In genomic region chr14:24019944-24020343, GRCh38 we compare ENCODE assay signal across 13 cellular contexts. TPM values are rescaled to one million over a fixed set of nuclear protein-coding genes. Genes with fewer than 3 reads are reported as not detected.
DNase-seq lines count a peak whose midpoint lies in the region; ATAC-seq, FAIRE-seq and TF ChIP-seq lines count a peak whose summit lies in the region.
"Not testable (repeated sequence)": the region's sequence is repeated elsewhere in the genome, so short reads cannot be mapped to it uniquely, and the experiment has no call there.
"Had no signal": no experiment of that assay in that cellular context is flagged by ENCODE, and none has a peak within 500 bp of the region (broad histone marks: within the 10 kb centered on the region; RNA-seq: fewer than 3 reads in every experiment).

No MANE protein-coding gene starts in this region.

- H3K9me3 Mint-ChIP-seq in effector memory CD8-positive, alpha-beta T cell; naive thymus-derived CD8-positive, alpha-beta T cell; type B pancreatic cell: not testable (repeated sequence)

- not testable (repeated sequence) for H3K4me3 Mint-ChIP-seq in T-helper 17 cell; effector memory CD8-positive, alpha-beta T cell; naive thymus-derived CD8-positive, alpha-beta T cell; type B pancreatic cell

- not testable (repeated sequence) for H3K36me3 Mint-ChIP-seq in T-helper 17 cell (ENCODE audit: low read depth); effector memory CD8-positive, alpha-beta T cell (ENCODE audit: insufficient read depth); naive thymus-derived CD8-positive, alpha-beta T cell; type B pancreatic cell

- H3K4me1 Mint-ChIP-seq in T-helper 17 cell; effector memory CD8-positive, alpha-beta T cell (ENCODE audit: low read depth in 2 of 2); naive thymus-derived CD8-positive, alpha-beta T cell; type B pancreatic cell (ENCODE audit: unreplicated experiment): not testable (repeated sequence)

- not testable (repeated sequence) for H3K36me3 ChIP-seq in kidney (ENCODE audit: control insufficient read depth in 1 of 2, insufficient read depth in 2 of 2, low read length in 2 of 2)

- POLR2A ChIA-PET in naive thymus-derived CD8-positive, alpha-beta T cell (lab: Charles Lee), result not testable (repeated sequence)

- not testable (repeated sequence) for H3K4me3 ChIP-seq in kidney (ENCODE audit: low read length in 2 of 2)

- H3K27me3 Mint-ChIP-seq in T-helper 17 cell; naive thymus-derived CD8-positive, alpha-beta T cell; type B pancreatic cell: not testable (repeated sequence)
- peaks cover 11 to 16% of the 10 kb centered on the region in 2 donors for H3K27me3 Mint-ChIP-seq in effector memory CD8-positive, alpha-beta T cell

- H3K27ac ChIP-seq in kidney (ENCODE audit: low read depth in 2 of 2, low read length in 2 of 2), result not testable (repeated sequence)

- DNase-seq in CD1c-positive myeloid dendritic cell (ENCODE audit: extremely low spot score), result peak; percentile 8
- not testable (repeated sequence) for DNase-seq in H54 (ENCODE audit: insufficient read length, low spot score); T-helper 17 cell; effector memory CD8-positive, alpha-beta T cell; kidney; naive thymus-derived CD8-positive, alpha-beta T cell; type B pancreatic cell (ENCODE audit: extremely low spot score, unreplicated experiment)
- DNase-seq in NCI-H82 (lab: John Stamatoyannopoulos, UW), result peak; percentile 4

- H3K27ac Mint-ChIP-seq in T-helper 17 cell; effector memory CD8-positive, alpha-beta T cell; naive thymus-derived CD8-positive, alpha-beta T cell; type B pancreatic cell: not testable (repeated sequence)

- TF ChIP-seq POLR2A in H54 (IDR thresholded peaks at IDR 0.05; ENCODE audit: low read depth, low read length), result not testable (repeated sequence)

- intact Hi-C loops in kidney (cut with DNase I), result loop anchor here (5.0 kb wide), 1 partner anchor 48 kb away; no protein-coding TSS in a partner anchor

- not testable (repeated sequence) for H3K9ac ChIP-seq in kidney (ENCODE audit: low read length in 2 of 2)

- not testable (repeated sequence) for H3K4me1 ChIP-seq in kidney (ENCODE audit: control insufficient read depth in 1 of 2, insufficient read depth in 1 of 2, low read depth in 1 of 2, low read length in 2 of 2)

- peak; percentile 9 for TF ChIP-seq CTCF in kidney (IDR thresholded peaks at IDR 0.05; ENCODE audit: borderline replicate concordance, extremely low read depth, insufficient read depth)
- TF ChIP-seq CTCF in type B pancreatic cell (conservative IDR thresholded peaks at IDR 0.05), result peak; percentile 48

- ATAC-seq in T-helper 17 cell, result peak; percentile 61
- ATAC-seq in effector memory CD8-positive, alpha-beta T cell (replicated peaks), result peak; percentile 61
- ATAC-seq in naive thymus-derived CD8-positive, alpha-beta T cell, result peak; percentile 47 to 64

- not testable (repeated sequence) for H3K9me3 ChIP-seq in T-helper 17 cell (ENCODE audit: control insufficient read depth, low read length, poor library complexity, severe bottlenecking); kidney (ENCODE audit: control insufficient read depth in 1 of 2, low read length in 2 of 2)

- FAIRE-seq in H54 (lab: Jason Lieb, UNC), result peak; percentile 62
- FAIRE-seq in kidney (lab: Jason Lieb, UNC), result not testable (repeated sequence)

RNA-seq across cellular contexts. Expression of gene DHRS4L2, which starts 31.2 kb away (rescaled TPM):
- total RNA-seq in T-helper 17 cell, result 1 to 10 TPM; 9.9 to 10.0 TPM
- 20.7 TPM for total RNA-seq in kidney
- 463 TPM for polyA plus RNA-seq in kidney (ENCODE audit: insufficient read depth, low read depth, low replicate concordance)
- total RNA-seq in naive thymus-derived CD8-positive, alpha-beta T cell, result 10 to 100 TPM; 15.1 to 17.3 TPM
- 10 to 100 TPM; 10.9 to 24.0 (median 21.2) TPM for polyA plus RNA-seq in naive thymus-derived CD8-positive, alpha-beta T cell
- 16.0 and 18.0 TPM in 2 replicates for total RNA-seq in type B pancreatic cell (ENCODE audit: low replicate concordance)

RNA-seq across cellular contexts. Expression of gene CARMIL3, which starts 31.9 kb away (rescaled TPM):
- total RNA-seq in T-helper 17 cell (under 1 TPM in 1 of 2 donors, not detected in 1; 0.31 TPM), kidney (1.4 TPM), type B pancreatic cell (ENCODE audit: low replicate concordance) (2.5 and 2.8 TPM in 2 replicates)
- 1.5 TPM for polyA plus RNA-seq in kidney (ENCODE audit: insufficient read depth, low read depth, low replicate concordance)
- total RNA-seq in naive thymus-derived CD8-positive, alpha-beta T cell, result under 1 TPM in 1 of 2 experiments, not detected in 1; 0.16 TPM
- polyA plus RNA-seq in naive thymus-derived CD8-positive, alpha-beta T cell, result under 1 TPM in 1 of 3 donors, not detected in 2; 0.03 TPM
- total RNA-seq: ascending aorta had no signal
- polyA plus RNA-seq: fibroblast of lung had no signal

RNA-seq across cellular contexts. Expression of gene CPNE6, which starts 51.4 kb away (rescaled TPM):
- total RNA-seq in T-helper 17 cell (not detected), kidney (0.19 TPM), type B pancreatic cell (ENCODE audit: low replicate concordance) (not detected in 2 replicates)
- 3.4 TPM for polyA plus RNA-seq in kidney (ENCODE audit: insufficient read depth, low read depth, low replicate concordance)
- not detected for total RNA-seq in naive thymus-derived CD8-positive, alpha-beta T cell
- not detected for polyA plus RNA-seq in naive thymus-derived CD8-positive, alpha-beta T cell
- total RNA-seq: activated T-helper 1 cell treated with anti-CD3 and anti-CD28 coated beads, Interleukin-12 subunit alpha, Interleukin-12 subunit beta, Interleukin-2, Interleukin-4 antibody, amounts not matched to agents 30 ng/mL and 10 ng/mL and 1 ng/mL, durations not matched to agents 14 hours and 24 hours and 36 hours; ascending aorta; fibroblast of lung; omental fat pad; sciatic nerve had no signal
- polyA plus RNA-seq: fibroblast of lung had no signal
